Comparison of ENCODE assay signal across 17 cellular contexts in the genomic region with DNA sequence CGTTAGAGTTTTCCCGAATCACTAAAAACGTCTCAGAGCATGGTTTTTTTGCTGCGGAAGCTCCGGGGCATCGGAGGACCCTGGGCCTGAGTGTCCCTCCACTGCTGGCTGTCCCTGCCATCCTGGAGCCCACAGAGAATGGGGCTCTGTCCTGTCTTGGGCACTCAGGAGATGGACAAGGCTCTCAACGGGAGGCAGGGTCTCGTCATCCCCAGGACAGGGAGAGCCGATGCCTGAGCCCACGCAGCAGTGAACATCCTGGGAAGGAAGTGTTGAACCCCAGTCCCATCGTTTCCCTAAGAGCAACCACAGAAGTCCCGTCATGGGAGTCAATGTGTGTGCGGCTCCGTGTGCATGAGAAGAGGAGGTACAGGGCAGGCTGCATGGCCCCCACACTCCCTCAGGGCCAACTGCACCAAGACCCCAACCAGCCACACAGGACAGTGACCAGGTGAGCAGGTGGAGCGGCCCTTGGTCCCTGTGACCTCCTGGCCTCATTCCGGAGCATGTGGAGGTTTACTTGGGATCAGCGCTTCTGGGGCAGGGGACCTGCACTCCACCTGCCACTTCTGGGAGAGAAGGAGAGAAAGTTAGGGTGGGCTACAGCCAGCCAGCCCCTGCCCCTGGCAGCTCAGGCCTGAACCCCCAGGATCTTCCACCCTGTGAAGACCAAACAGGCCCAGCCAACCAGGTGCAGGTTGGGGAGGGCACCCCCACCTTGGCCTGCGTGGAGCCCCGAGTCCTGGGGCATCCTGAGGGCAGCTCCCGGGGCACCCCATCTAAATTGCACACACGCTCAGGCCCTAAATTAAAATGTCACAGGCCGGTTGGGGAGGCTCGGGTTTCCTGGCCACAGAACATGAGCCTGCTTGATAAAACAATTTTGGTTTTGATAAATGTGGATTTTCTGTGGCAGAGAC. TPM values are rescaled to one million over a fixed set of nuclear protein-coding genes. Genes with fewer than 3 reads are reported as not detected.
DNase-seq lines count a peak whose midpoint lies in the region; ATAC-seq, FAIRE-seq and TF ChIP-seq lines count a peak whose summit lies in the region.
"Had no signal": no experiment of that assay in that cellular context is flagged by ENCODE, and none has a peak within 500 bp of the region (broad histone marks: within the 10 kb centered on the region; RNA-seq: fewer than 3 reads in every experiment).

No MANE protein-coding gene starts in this region.

- POLR2A ChIA-PET in H1 (lab: Charles Lee; ENCODE audit: partially characterized antibody) (no interaction called here), A673 (lab: Charles Lee; ENCODE audit: low non-redundant PET) (no interaction called here)

- H3K27me3 Mint-ChIP-seq in osteocyte (ENCODE audit: unreplicated experiment) = peaks cover 7% of the 10 kb centered on the region

- H2BK20ac ChIP-seq in H1 (ENCODE audit: low read length) = no peak overlapping the region

- H2AK5ac ChIP-seq in H1 (ENCODE audit: low read depth, low read length) = no peak overlapping the region

- H3K56ac ChIP-seq in H1 (replicated peaks; ENCODE audit: insufficient read length, low read depth, low read length) = no peak overlapping the region

- H3K9ac ChIP-seq in H1 (replicated peaks in 1 of 4; ENCODE audit: extremely low read depth in 1 of 4, low read depth in 3 of 4, low read length in 3 of 4) = no peak overlapping the region

- H2BK120ac ChIP-seq in H1 (replicated peaks; ENCODE audit: low read depth, low read length) = no peak overlapping the region

- no peak for FAIRE-seq in H1 (lab: Jason Lieb, UNC)

- H4K5ac ChIP-seq in H1 (ENCODE audit: insufficient read length, low read depth, low read length) = no peak overlapping the region

- H3K4me3 Mint-ChIP-seq in osteocyte (ENCODE audit: unreplicated experiment) = no peak overlapping the region

- intact Hi-C loops in Right ventricle myocardium inferior (cut with DNase I) = no loop called here
- intact Hi-C loops in A673 (cut with micrococcal nuclease; ENCODE audit: unreplicated experiment) = no loop called here

- H3K14ac ChIP-seq in H1 (ENCODE audit: insufficient read length) = no peak overlapping the region

- TF ChIP-seq EP300 in H1 (IDR thresholded peaks at IDR 0.05; ENCODE audit: borderline replicate concordance in 1 of 2, low read depth in 2 of 2, low read length in 2 of 2) (no peak), tibial nerve (IDR thresholded peaks at IDR 0.05) (no peak)

- DNase-seq in Right ventricle myocardium inferior (ENCODE audit: missing footprints) (peak; percentile 21), right atrium auricular region (ENCODE audit: low spot score) (no peak), H1 (ENCODE audit: low read depth in 1 of 2, low spot score in 2 of 2) (peak in 1 of 2 experiments; percentile 39), osteocyte (ENCODE audit: extremely low spot score, unreplicated experiment) (peak; percentile 74), tibial nerve (ENCODE audit: low spot score in 2 of 2) (peak in 1 of 2 donors; percentile 11), A673 (ENCODE audit: low spot score) (no peak), brain microvascular endothelial cell (no peak), glomerular visceral epithelial cell (ENCODE audit: extremely low spot score) (no peak)
- DNase-seq: ACHN; activated CD4-positive, CD25-positive, alpha-beta regulatory T cell; activated gamma-delta T cell; kidney glomerular epithelial cell; NCI-H2171; NCI-H748 treated with DMSO at 0.1 percent for 48 hours; OCI-M1 had no signal

- no peak overlapping the region for H2BK5ac ChIP-seq in H1 (ENCODE audit: low read depth, low read length)

- peaks cover 4% of the 10 kb centered on the region; the same call in 1 of the 2 replicates for H3K23me2 ChIP-seq in H1 (ENCODE audit: low read depth, low read length)

- no peaks in the 10 kb centered on the region for H3K36me3 ChIP-seq in right atrium auricular region
- H3K36me3 ChIP-seq in H1 (ENCODE audit: control insufficient read depth in 2 of 4, insufficient read depth in 4 of 4, low read length in 3 of 4) = no peaks in the 10 kb centered on the region
- H3K36me3 ChIP-seq in tibial nerve = peaks cover 0 to 5% (median 0%) of the 10 kb centered on the region in 3 donors
- H3K36me3 ChIP-seq in A673 (ENCODE audit: insufficient read depth, low read length, poor library complexity, severe bottlenecking) = no peaks in the 10 kb centered on the region
- no peaks in the 10 kb centered on the region for H3K36me3 ChIP-seq in brain microvascular endothelial cell (replicated peaks)

- no peak overlapping the region for H3K4me2 ChIP-seq in H1 (ENCODE audit: insufficient read depth in 1 of 2, low read depth in 2 of 2, low read length in 2 of 2)

- H3K4me1 ChIP-seq in right atrium auricular region = peaks cover 0 to 61% of the 10 kb centered on the region in 2 donors
- peaks cover 0 to 6% (median 2%) of the 10 kb centered on the region in 4 experiments; a peak in 4 of 7 replicates for H3K4me1 ChIP-seq in H1 (replicated peaks in 1 of 4; ENCODE audit: control insufficient read depth in 3 of 4, insufficient read depth in 4 of 4, low read length in 3 of 4)
- peaks cover 0 to 88% (median 40%) of the 10 kb centered on the region in 4 donors for H3K4me1 ChIP-seq in tibial nerve
- no peaks in the 10 kb centered on the region for H3K4me1 ChIP-seq in A673 (ENCODE audit: insufficient read depth, low read length, poor library complexity, severe bottlenecking)

- no peak overlapping the region for H2AFZ ChIP-seq in H1 (ENCODE audit: low read length)
- H2AFZ ChIP-seq: hepatocyte had no signal

- H3K79me2 ChIP-seq in H1 (ENCODE audit: control insufficient read depth in 1 of 2, insufficient read depth in 2 of 2, low read length in 2 of 2) = no peaks in the 10 kb centered on the region
- H3K79me2 ChIP-seq: hepatocyte had no signal

- H3K4me1 Mint-ChIP-seq in osteocyte (ENCODE audit: unreplicated experiment) = peaks cover 32% of the 10 kb centered on the region

- H3K9me3 ChIP-seq in right atrium auricular region = no peaks in the 10 kb centered on the region
- no peaks in the 10 kb centered on the region for H3K9me3 ChIP-seq in H1 (ENCODE audit: insufficient read depth in 2 of 2, low read depth in 1 of 2, low read length in 1 of 2)
- no peaks in the 10 kb centered on the region for H3K9me3 ChIP-seq in tibial nerve
- H3K9me3 ChIP-seq in A673 (ENCODE audit: low read depth, low read length, poor library complexity, severe bottlenecking) = no peaks in the 10 kb centered on the region
- H3K9me3 ChIP-seq: SJSA1 had no signal

- in situ Hi-C loops in brain microvascular endothelial cell (cut with HindIII; ENCODE audit: low pct_ligation_motif_present, low sequenced_read_pairs) = no loop called here

- H3K9me3 Mint-ChIP-seq in osteocyte (ENCODE audit: unreplicated experiment) = no peaks in the 10 kb centered on the region

- 87% methylated on average over 22 of the region's 23 CpGs; no CpG with 5 or more reads in 1 of the 2 experiments for WGBS in H1 (ENCODE audit: extremely low coverage in 1 of 2, insufficient coverage in 1 of 2, insufficient read length in 1 of 2, insufficient replicate concordance in 2 of 2, low coverage in 1 of 2, low lambda C conversion rate in 2 of 2, missing lambda C conversion rate in 1 of 2), 2 experiments
- WGBS in tibial nerve, 2 donors = 54 to 64% methylated on average over 17 to 23 of the region's 23 CpGs

- no peak overlapping the region for H2BK12ac ChIP-seq in H1 (ENCODE audit: low read depth, low read length)

- no peak overlapping the region for H2BK15ac ChIP-seq in H1 (ENCODE audit: low read length)

- H3K23ac ChIP-seq in H1 (ENCODE audit: insufficient read length) = no peak overlapping the region

- CTCF ChIA-PET in H1 (lab: Charles Lee; ENCODE audit: partially characterized antibody) = interaction anchor here (2.4 kb wide), 1 partner anchor 12 kb away, joined by 14 read pairs; no protein-coding TSS in a partner anchor
- CTCF ChIA-PET in A673 (lab: Charles Lee) = no interaction called here

- H3K27me3 ChIP-seq in right atrium auricular region (no peaks in the 10 kb centered on the region), H1 (replicated peaks in 1 of 4; ENCODE audit: control insufficient read depth in 3 of 4, extremely low read depth in 1 of 4, insufficient read depth in 3 of 4, low read length in 3 of 4) (peaks cover 5 to 16% (median 12%) of the 10 kb centered on the region in 4 experiments), tibial nerve (no peaks in the 10 kb centered on the region), A673 (replicated peaks; ENCODE audit: insufficient read depth, low read depth, low read length, poor library complexity) (no peaks in the 10 kb centered on the region), brain microvascular endothelial cell (replicated peaks) (no peaks in the 10 kb centered on the region)
- H3K27me3 ChIP-seq: SJSA1 had no signal

- no peak for TF ChIP-seq POLR2A in H1 (IDR thresholded peaks at IDR 0.05; ENCODE audit: control extremely low read depth in 1 of 2, low read depth in 2 of 2, low read length in 2 of 2)
- no peak for TF ChIP-seq POLR2A in tibial nerve (IDR thresholded peaks at IDR 0.05)

- no peak overlapping the region for H3K4ac ChIP-seq in H1 (replicated peaks; ENCODE audit: insufficient read length, low read depth, low read length)

- H4K91ac ChIP-seq in H1 (replicated peaks; ENCODE audit: insufficient read length, low read length) = no peak overlapping the region

- no peak for TF ChIP-seq RAD21 in H1 (IDR thresholded peaks at IDR 0.05 in 1 of 2, conservative IDR thresholded peaks at IDR 0.05 in 1 of 2; ENCODE audit: low read depth in 2 of 2, low read length in 2 of 2)

- H3K27ac ChIP-seq in right atrium auricular region (no peak overlapping the region), H1 (ENCODE audit: low read depth, low read length) (no peak overlapping the region), tibial nerve (peak overlapping the region; percentile 29 to 94 (median 48)), A673 (ENCODE audit: low read depth, low read length, poor library complexity, severe bottlenecking) (no peak overlapping the region), brain microvascular endothelial cell (no peak overlapping the region)
- H3K27ac ChIP-seq: hepatocyte, SJSA1 had no signal

- no peak overlapping the region for H3K27ac Mint-ChIP-seq in osteocyte (ENCODE audit: unreplicated experiment)

- H3K36me3 Mint-ChIP-seq in osteocyte (ENCODE audit: unreplicated experiment) = no peaks in the 10 kb centered on the region

- TF ChIP-seq CTCF in right atrium auricular region (IDR thresholded peaks at IDR 0.05) (no peak), H1 (IDR thresholded peaks at IDR 0.05; ENCODE audit: control extremely low read depth in 1 of 3, insufficient read depth in 1 of 3, low read depth in 1 of 3, low read length in 3 of 3) (no peak), osteocyte (IDR thresholded peaks at IDR 0.05) (no peak), tibial nerve (IDR thresholded peaks at IDR 0.05) (no peak), A673 (conservative IDR thresholded peaks at IDR 0.05; ENCODE audit: low read depth, low read length) (no peak), brain microvascular endothelial cell (IDR thresholded peaks at IDR 0.05; ENCODE audit: low read depth, low read length, missing control alignments) (no peak)

- H3K4me3 ChIP-seq in right atrium auricular region (no peak overlapping the region), H1 (ENCODE audit: extremely low read depth in 1 of 4, insufficient read depth in 2 of 4, low read depth in 3 of 4, low read length in 4 of 4) (no peak overlapping the region), tibial nerve (no peak overlapping the region), A673 (ENCODE audit: low read depth, low read length, poor library complexity, severe bottlenecking) (no peak overlapping the region), brain microvascular endothelial cell (ENCODE audit: low read depth, low read length) (no peak overlapping the region)
- H3K4me3 ChIP-seq: hepatocyte, SJSA1 had no signal

- H4K20me1 ChIP-seq in H1 (replicated peaks in 1 of 2; ENCODE audit: control insufficient read depth in 1 of 2, insufficient read depth in 2 of 2, low read length in 2 of 2) = peaks cover 0 to 7% of the 10 kb centered on the region in 2 experiments

- ATAC-seq in Right ventricle myocardium inferior = no peak

- H4K8ac ChIP-seq in H1 (ENCODE audit: extremely low read depth, insufficient read depth, low read length) = peak overlapping the region; percentile 35

- no TSS peak for BruUV-seq in A673 (replicated peaks; lab: Mats Ljungman, UMichigan)

- H3K79me1 ChIP-seq in H1 (ENCODE audit: low read depth, low read length) = no peaks in the 10 kb centered on the region

- H3K18ac ChIP-seq in H1 (ENCODE audit: extremely low read depth, low read length) = no peak overlapping the region

RNA-seq across cellular contexts. Expression of a gene that starts 3.1 kb away (rescaled TPM):
- total RNA-seq in Right ventricle myocardium inferior = 6.7 TPM
- total RNA-seq in right atrium auricular region = 10 to 100 TPM in 1 of 2 donors, 1 to 10 TPM in 1; 9.9 to 16.4 TPM
- total RNA-seq in H1 (2021; fragmentation: NEBNext Ultra II Directional; extraction: Animal tissue kit (Norgen Biotek cat#: 25700)) = 1.9 and 2.4 TPM in 2 replicates
- 1.9 and 2.6 TPM in 2 replicates for polyA plus RNA-seq in H1 (2011; rRNA removed)
- polyA plus RNA-seq in H1 (2011; cell fraction: cytosol; rRNA removed) = 1.7 TPM
- 8.2 TPM for polyA plus RNA-seq in H1 (2011; cell fraction: nucleus; rRNA removed)
- polyA plus RNA-seq in H1 (2012, experiment 1 of 2) = 1.1 to 1.8 TPM (median 1.6 TPM) in 4 replicates
- 0.67 TPM for polyA plus RNA-seq in H1 (2012, experiment 2 of 2)
- polyA plus RNA-seq in H1 (2013, experiment 1 of 2) = 0.95 TPM
- 1.0 TPM for polyA plus RNA-seq in H1 (2013, experiment 2 of 2)
- 3.0 and 3.2 TPM in 2 replicates for polyA minus RNA-seq in H1 (2011; rRNA and poly(A)+ RNA removed)
- polyA minus RNA-seq in H1 (2011; cell fraction: cytosol; rRNA and poly(A)+ RNA removed) = 5.0 TPM
- polyA minus RNA-seq in H1 (2011; cell fraction: nucleus; rRNA and poly(A)+ RNA removed) = 11.6 TPM
- total RNA-seq in osteocyte = 17.6 and 19.4 TPM in 2 replicates
- 100 to 1,000 TPM; 116 to 226 (median 141) TPM for total RNA-seq in tibial nerve
- total RNA-seq in A673 (2021) = 3.0 and 5.0 TPM in 2 replicates

Comparison
In these comparisons a context has a peak if more than half of its experiments do, and no peak if none do; other contexts are left out.
1. DNase-seq: peak in Right ventricle myocardium inferior (single experiment) and osteocyte (single experiment); none in right atrium auricular region (single experiment), A673 (single experiment), brain microvascular endothelial cell (single experiment) and glomerular visceral epithelial cell (single experiment).
2. H3K27ac ChIP-seq: peak in tibial nerve (4 of 4); none in right atrium auricular region (0 of 2), H1 (single experiment), A673 (single experiment) and brain microvascular endothelial cell (single experiment).